31 cellular contexts compared by ENCODE assay signal in the genomic region with DNA sequence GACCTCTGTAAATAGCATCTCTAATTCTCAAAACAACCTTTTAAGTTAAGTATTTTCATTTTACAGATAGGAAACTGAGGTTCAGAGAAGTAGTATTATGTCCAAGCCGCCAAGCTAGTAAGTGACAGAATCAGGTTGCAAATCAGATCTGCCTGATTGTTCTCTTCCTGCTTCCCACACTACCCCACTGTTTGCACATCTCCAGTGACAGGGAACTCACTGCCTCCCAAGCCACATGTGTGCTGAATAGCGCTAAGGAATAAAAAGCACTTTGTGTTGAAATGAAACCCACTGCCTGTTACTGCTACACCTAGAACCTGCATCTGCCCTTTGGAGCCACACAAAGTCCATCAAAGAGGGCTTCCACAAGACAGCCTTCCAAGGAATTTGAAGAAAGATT.
"Had no signal": no experiment of that assay in that cellular context is flagged by ENCODE, and none has a peak within 500 bp of the region (broad histone marks: within the 10 kb centered on the region; RNA-seq: fewer than 3 reads in every experiment).

No MANE protein-coding gene starts in this region.

- H3K4me3 Mint-ChIP-seq: activated B cell treated with CpG ODN at 0.5 μM for 24 hours; activated CD8-positive, alpha-beta T cell treated with anti-CD3 and anti-CD28 coated beads for 36 hours; activated naive CD8-positive, alpha-beta T cell; activated T-cell treated with anti-CD3 and anti-CD28 coated beads, Interleukin-2, amount 50 U/mL, for 4 hours; activated T-helper 17 cell treated with anti-CD3 and anti-CD28 coated beads, Interleukin-2, amount 50 U/mL, for 72 hours; central memory CD8-positive, alpha-beta T cell; dendritic cell treated with granulocyte-macrophage colony-stimulating factor and Interleukin-4, amounts not matched to agents 40 ng/mL and 50 ng/mL, for 4 days; endodermal cell; T-helper 17 cell; T-helper 2 cell treated with Interferon-gamma antibody and Interleukin-4, amounts not matched to agents 5 μg/mL and 100 μg/mL, for 36 hours had no signal

- DNase-seq: activated B cell treated with CpG ODN at 0.5 μM for 24 hours; activated CD4-positive, alpha-beta T cell treated with anti-CD3 and anti-CD28 coated beads for 48 hours; activated CD4-positive, alpha-beta T cell treated with anti-CD3 and anti-CD28 coated beads, Interleukin-2, amount 50 U/mL, for 1 hour; activated CD4-positive, alpha-beta T cell treated with anti-CD3 and anti-CD28 coated beads, Interleukin-2, amount 50 U/mL, for 48 hours; activated CD8-positive, alpha-beta memory T cell treated with anti-CD3 and anti-CD28 coated beads for 24 hours; activated CD8-positive, alpha-beta T cell treated with anti-CD3 and anti-CD28 coated beads for 36 hours; activated effector memory CD4-positive, alpha-beta T cell treated with Interleukin-2 at 50 U/mL for 16 hours; activated gamma-delta T cell treated with Interleukin-2 at 50 U/mL for 16 hours; activated naive CD4-positive, alpha-beta T cell treated with anti-CD3 and anti-CD28 coated beads, Interleukin-2, amount 50 U/mL, for 16 hours; activated naive CD4-positive, alpha-beta T cell treated with Interleukin-2 at 50 U/mL for 16 hours; activated T-cell treated with anti-CD3 and anti-CD28 coated beads, Interleukin-2, amount 50 U/mL, for 4 hours; amniotic stem cell; anterior cingulate cortex; brain microvascular endothelial cell; dorsolateral prefrontal cortex; effector memory CD4-positive, alpha-beta T cell; endodermal cell; foreskin keratinocyte; gastrocnemius medialis; glutamatergic neuron; T-helper 1 cell; T-helper 17 cell; T1000; WERI-Rb-1 had no signal

- H3K4me1 Mint-ChIP-seq: activated B cell treated with CpG ODN at 0.5 μM for 24 hours; activated T-helper 17 cell treated with anti-CD3 and anti-CD28 coated beads, Interleukin-2, amount 50 U/mL, for 72 hours; central memory CD8-positive, alpha-beta T cell; T-helper 17 cell had no signal

- H3K27ac Mint-ChIP-seq: activated B cell treated with CpG ODN at 0.5 μM for 24 hours; activated CD8-positive, alpha-beta T cell treated with anti-CD3 and anti-CD28 coated beads for 36 hours; activated naive CD8-positive, alpha-beta T cell; activated T-helper 17 cell treated with anti-CD3 and anti-CD28 coated beads, Interleukin-2, amount 50 U/mL, for 72 hours; dendritic cell treated with granulocyte-macrophage colony-stimulating factor and Interleukin-4, amounts not matched to agents 40 ng/mL and 50 ng/mL, for 4 days; endodermal cell; T-helper 17 cell; T-helper 2 cell treated with Interferon-gamma antibody and Interleukin-4, amounts not matched to agents 5 μg/mL and 100 μg/mL, for 36 hours had no signal

- H3K36me3 Mint-ChIP-seq: activated naive CD8-positive, alpha-beta T cell had no signal

- ATAC-seq: activated CD4-positive, CD25-positive, alpha-beta regulatory T cell treated with anti-CD3 and anti-CD28 coated beads, Interleukin-2, amount 50 U/mL, for 24 hours; activated CD8-positive, alpha-beta T cell treated with anti-CD3 and anti-CD28 coated beads for 36 hours; activated T-cell treated with anti-CD3 and anti-CD28 coated beads, Interleukin-2, amount 50 U/mL, for 4 hours; activated T-helper 17 cell treated with anti-CD3 and anti-CD28 coated beads, Interleukin-2, amount 50 U/mL, for 72 hours; esophagus mucosa; foreskin keratinocyte; gastrocnemius medialis; T-helper 17 cell had no signal

- H3K9me3 Mint-ChIP-seq: activated B cell treated with CpG ODN at 0.5 μM for 24 hours; activated CD8-positive, alpha-beta T cell treated with anti-CD3 and anti-CD28 coated beads for 36 hours; activated T-cell treated with anti-CD3 and anti-CD28 coated beads, Interleukin-2, amount 50 U/mL, for 4 hours; activated T-helper 17 cell treated with anti-CD3 and anti-CD28 coated beads, Interleukin-2, amount 50 U/mL, for 72 hours; central memory CD8-positive, alpha-beta T cell; dendritic cell treated with granulocyte-macrophage colony-stimulating factor and Interleukin-4, amounts not matched to agents 40 ng/mL and 50 ng/mL, for 4 days; endodermal cell; T-helper 2 cell treated with Interferon-gamma antibody and Interleukin-4, amounts not matched to agents 5 μg/mL and 100 μg/mL, for 36 hours had no signal
